Comparison of ENCODE assay signal across 8 cellular contexts in genomic region chr4:53365121-53365485, GRCh38. TPM values are rescaled to one million over a fixed set of nuclear protein-coding genes. Genes with fewer than 3 reads are reported as not detected.
DNase-seq lines count a peak whose midpoint lies in the region; ATAC-seq and TF ChIP-seq lines count a peak whose summit lies in the region.

No MANE protein-coding gene starts in this region.

- in situ Hi-C loops in GM13977 (cut with MboI; ENCODE audit: low pct_unique_long_range_greater_than_20kb, low sequenced_read_pairs, unreplicated experiment): no loop called here

- intact Hi-C loops in dendritic cell treated with granulocyte-macrophage colony-stimulating factor and Interleukin-4, amounts not matched to agents 40 ng/mL and 50 ng/mL, for 4 days (cut with micrococcal nuclease): loop anchor here (10.0 kb wide), 1 partner anchor 1520 kb away; the partner anchor contains the start of gene DCUN1D4
- intact Hi-C loops in vagina (cut with DNase I): no loop called here

- peak overlapping the region; percentile 92 for H3K4me3 Mint-ChIP-seq in dendritic cell treated with granulocyte-macrophage colony-stimulating factor and Interleukin-4, amounts not matched to agents 40 ng/mL and 50 ng/mL, for 4 days
- peak overlapping the region; percentile 90 for H3K4me3 Mint-ChIP-seq in mesothelial cell of epicardium

- H3K27me3 Mint-ChIP-seq in dendritic cell treated with granulocyte-macrophage colony-stimulating factor and Interleukin-4, amounts not matched to agents 40 ng/mL and 50 ng/mL, for 4 days: peaks cover 14% of the 10 kb centered on the region
- peaks cover 29% of the 10 kb centered on the region for H3K27me3 Mint-ChIP-seq in mesothelial cell of epicardium (ENCODE audit: low read depth)

- no peak for TF ChIP-seq POLR2A in vagina (IDR thresholded peaks at IDR 0.05)

- no peaks in the 10 kb centered on the region for H3K9me3 Mint-ChIP-seq in dendritic cell treated with granulocyte-macrophage colony-stimulating factor and Interleukin-4, amounts not matched to agents 40 ng/mL and 50 ng/mL, for 4 days
- H3K9me3 Mint-ChIP-seq in mesothelial cell of epicardium: no peaks in the 10 kb centered on the region

- no peaks in the 10 kb centered on the region for H3K9me3 ChIP-seq in vagina

- peak overlapping the region; percentile 85 to 96 for H3K4me3 ChIP-seq in vagina

- peaks cover 40% of the 10 kb centered on the region for H3K4me1 Mint-ChIP-seq in dendritic cell treated with granulocyte-macrophage colony-stimulating factor and Interleukin-4, amounts not matched to agents 40 ng/mL and 50 ng/mL, for 4 days (ENCODE audit: low read depth)
- peaks cover 30% of the 10 kb centered on the region for H3K4me1 Mint-ChIP-seq in mesothelial cell of epicardium

- peak; percentile 9 for ATAC-seq in HG03066 (IDR thresholded peaks at IDR 0.05; ENCODE audit: low read depth, unreplicated experiment)

- TF ChIP-seq CTCF in mesothelial cell of epicardium (IDR thresholded peaks at IDR 0.05; ENCODE audit: unreplicated experiment): no peak
- no peak for TF ChIP-seq CTCF in vagina (IDR thresholded peaks at IDR 0.05)
- TF ChIP-seq CTCF in GM13977 (IDR thresholded peaks at IDR 0.05; ENCODE audit: extremely low read depth, insufficient read depth, missing control alignments): no peak

- no peaks in the 10 kb centered on the region for H3K27me3 ChIP-seq in vagina

- peaks cover 12% of the 10 kb centered on the region for H3K36me3 Mint-ChIP-seq in dendritic cell treated with granulocyte-macrophage colony-stimulating factor and Interleukin-4, amounts not matched to agents 40 ng/mL and 50 ng/mL, for 4 days (ENCODE audit: low read depth)
- no peaks in the 10 kb centered on the region for H3K36me3 Mint-ChIP-seq in mesothelial cell of epicardium

- no peaks in the 10 kb centered on the region for H3K36me3 ChIP-seq in vagina

- DNase-seq in activated effector memory CD4-positive, alpha-beta T cell treated with anti-CD3 and anti-CD28 coated beads, Interleukin-2, amount 50 U/mL, for 16 hours: peak; percentile 63
- DNase-seq in activated effector memory CD4-positive, alpha-beta T cell treated with Interleukin-2 at 50 U/mL for 16 hours: no peak
- peak; percentile 81 for DNase-seq in RKO (ENCODE audit: low spot score)
- no peak for DNase-seq in mesothelial cell of epicardium (ENCODE audit: low spot score in 2 of 2, unreplicated experiment in 2 of 2)
- no peak for DNase-seq in vagina (ENCODE audit: extremely low spot score in 2 of 2)
- DNase-seq in GM13977 (ENCODE audit: low spot score): no peak

- H3K4me1 ChIP-seq in vagina: peaks cover 47% of the 10 kb centered on the region

- H3K27ac Mint-ChIP-seq in dendritic cell treated with granulocyte-macrophage colony-stimulating factor and Interleukin-4, amounts not matched to agents 40 ng/mL and 50 ng/mL, for 4 days: peak overlapping the region; percentile 90
- peak overlapping the region; percentile 86 for H3K27ac Mint-ChIP-seq in mesothelial cell of epicardium

- H3K27ac ChIP-seq in vagina: peak overlapping the region; percentile 42

RNA-seq across cellular contexts. Expression of gene SCFD2, which starts 0.8 kb away (rescaled TPM):
- total RNA-seq in mesothelial cell of epicardium (14.5 to 15.8 TPM (median 15.6 TPM) in 3 replicates), vagina (33.1 TPM)

RNA-seq across cellular contexts. Expression of gene FIP1L1, which starts 12.3 kb away (rescaled TPM):
- total RNA-seq in mesothelial cell of epicardium: 79.4 to 85.1 TPM (median 82.6 TPM) in 3 replicates
- 31.7 TPM for total RNA-seq in vagina

Comparison
In these comparisons a context has a peak if more than half of its experiments do, and no peak if none do; other contexts are left out.
1. DNase-seq: peak in activated effector memory CD4-positive, alpha-beta T cell treated with anti-CD3 and anti-CD28 coated beads, Interleukin-2, amount 50 U/mL, for 16 hours (single experiment) and RKO (single experiment); none in activated effector memory CD4-positive, alpha-beta T cell treated with Interleukin-2 at 50 U/mL for 16 hours (single experiment), mesothelial cell of epicardium (0 of 2), vagina (0 of 2) and GM13977 (single experiment).